ENCODE assay signal across 8 cellular contexts in genomic region chr11:77126861-77127673, GRCh38. TPM values are rescaled to one million over a fixed set of nuclear protein-coding genes. Genes with fewer than 3 reads are reported as not detected.
DNase-seq lines count a peak whose midpoint lies in the region; ATAC-seq and TF ChIP-seq lines count a peak whose summit lies in the region.

No MANE protein-coding gene starts in this region.

- H3K4me3 Mint-ChIP-seq in activated naive CD4-positive, alpha-beta T cell treated with anti-CD3 and anti-CD28 coated beads, Interleukin-2, amount 50 U/mL, for 24 hours, result peak overlapping the region; percentile 58

- in situ Hi-C loops in SK-MEL-5 (cut with HindIII; ENCODE audit: low pct_unique_long_range_greater_than_20kb, low sequenced_read_pairs), result no loop called here

- H3K9me3 Mint-ChIP-seq in activated naive CD4-positive, alpha-beta T cell treated with anti-CD3 and anti-CD28 coated beads, Interleukin-2, amount 50 U/mL, for 24 hours, result no peaks in the 10 kb centered on the region

- peaks cover 6% of the 10 kb centered on the region for H3K27me3 Mint-ChIP-seq in activated naive CD4-positive, alpha-beta T cell treated with anti-CD3 and anti-CD28 coated beads, Interleukin-2, amount 50 U/mL, for 24 hours

- DNase-seq in COLO829 (ENCODE audit: low spot score), result peak; percentile 25
- DNase-seq in SK-MEL-5 (ENCODE audit: low read depth, low spot score), result peak; percentile 35
- DNase-seq in heart right ventricle, result peak; percentile 35 to 67
- peak; percentile 25 to 95 (median 70) for DNase-seq in posterior cingulate gyrus
- peak; percentile 62 for DNase-seq in ureter (ENCODE audit: low spot score)
- DNase-seq in GDM1 (lab: John Stamatoyannopoulos, UW), result no peak

- intact Hi-C loops in heart right ventricle (cut with DNase I) (loop anchor here (1.0 to 10.0 kb wide), 9 partner anchors 60 to 428 kb away; no protein-coding TSS in a partner anchor), posterior cingulate gyrus (cut with DNase I) (loop anchor here (1.0 to 5.0 kb wide), 2 partner anchors 61 to 420 kb away; no protein-coding TSS in a partner anchor)

- H3K36me3 Mint-ChIP-seq in activated naive CD4-positive, alpha-beta T cell treated with anti-CD3 and anti-CD28 coated beads, Interleukin-2, amount 50 U/mL, for 24 hours, result no peaks in the 10 kb centered on the region

- H3K27ac ChIP-seq in heart right ventricle, result peak overlapping the region in 4 of 10 donors; percentile 2 to 53 (median 32)

- no peak overlapping the region for H3K27ac Mint-ChIP-seq in activated naive CD4-positive, alpha-beta T cell treated with anti-CD3 and anti-CD28 coated beads, Interleukin-2, amount 50 U/mL, for 24 hours

- H3K4me1 Mint-ChIP-seq in activated naive CD4-positive, alpha-beta T cell treated with anti-CD3 and anti-CD28 coated beads, Interleukin-2, amount 50 U/mL, for 24 hours, result peaks cover 9% of the 10 kb centered on the region

- ATAC-seq in HG02798 (IDR thresholded peaks at IDR 0.05; ENCODE audit: poor library complexity, unreplicated experiment) (peak; percentile 44), heart right ventricle (peak; percentile 62 to 86 (median 74))

- 6 to 7% methylated on average over 33 of the region's 33 CpGs for WGBS in heart right ventricle, 2 donors

- peaks cover 0 to 10% (median 0%) of the 10 kb centered on the region in 9 donors for H3K36me3 ChIP-seq in heart right ventricle

- peaks cover 6 to 43% (median 27%) of the 10 kb centered on the region in 9 donors for H3K4me1 ChIP-seq in heart right ventricle

- peak; percentile 96 to 100 (median 99) for TF ChIP-seq CTCF in heart right ventricle (IDR thresholded peaks at IDR 0.05)

- H3K27me3 ChIP-seq in heart right ventricle, result peaks cover 0 to 9% (median 0%) of the 10 kb centered on the region in 7 donors

- H3K9me3 ChIP-seq in heart right ventricle, result no peaks in the 10 kb centered on the region

- peak overlapping the region in 9 of 10 donors; percentile 8 to 56 (median 46) for H3K4me3 ChIP-seq in heart right ventricle

RNA-seq across cellular contexts. Expression of gene MYO7A, which starts 1.0 kb away (rescaled TPM):
- 0.48 and 0.61 TPM in 2 replicates for total RNA-seq in SK-MEL-5 (2014; rRNA removed; shearing (Covaris generic))
- 0.68 and 0.73 TPM in 2 replicates for polyA plus RNA-seq in SK-MEL-5 (2015; cell fraction: cytosol; rRNA removed)
- polyA plus RNA-seq in SK-MEL-5 (2015; cell fraction: nucleus; rRNA removed), result 1.1 and 2.9 TPM in 2 replicates
- 1 to 10 TPM in 9 of 10 donors, under 1 TPM in 1; 1.00 to 6.8 (median 2.8) TPM for total RNA-seq in heart right ventricle
- 1 to 10 TPM in 1 of 2 donors, under 1 TPM in 1; 0.91 to 5.0 TPM for polyA plus RNA-seq in heart right ventricle
- 5.8 TPM for total RNA-seq in ureter

RNA-seq across cellular contexts. Expression of gene OMP, which starts 24.4 kb away (rescaled TPM):
- total RNA-seq in SK-MEL-5 (2014; rRNA removed; shearing (Covaris generic)), result not detected in 2 replicates
- polyA plus RNA-seq in SK-MEL-5 (2015; cell fraction: cytosol; rRNA removed), result not detected in 2 replicates
- not detected in 2 replicates for polyA plus RNA-seq in SK-MEL-5 (2015; cell fraction: nucleus; rRNA removed)
- under 1 TPM in 1 of 10 donors, not detected in 9; 0.58 TPM for total RNA-seq in heart right ventricle
- not detected for polyA plus RNA-seq in heart right ventricle
- total RNA-seq in ureter, result 9.6 TPM
